In the genomic region with DNA sequence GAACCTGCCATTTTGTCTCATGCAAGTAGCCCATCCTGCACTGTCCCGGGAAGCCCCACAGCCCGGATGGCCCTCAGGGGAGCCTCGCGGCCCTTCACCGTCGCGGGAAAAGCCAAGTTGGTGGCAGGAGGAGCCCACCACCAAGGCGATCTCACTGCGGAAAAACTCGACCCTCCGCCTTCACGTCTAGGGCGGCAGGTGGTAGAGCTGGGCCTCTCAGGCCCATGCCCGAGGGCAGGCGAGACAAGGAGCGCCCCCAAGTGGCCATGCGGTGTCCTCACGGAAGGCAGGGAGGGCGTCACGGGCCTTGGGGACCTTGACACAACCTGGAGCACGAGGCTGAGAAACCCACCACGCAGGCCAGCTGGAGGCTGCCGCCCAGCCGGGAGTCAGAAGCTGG, we compare ENCODE assay signal across 26 cellular contexts. TPM values are rescaled to one million over a fixed set of nuclear protein-coding genes. Genes with fewer than 3 reads are reported as not detected.
DNase-seq lines count a peak whose midpoint lies in the region; ATAC-seq and TF ChIP-seq lines count a peak whose summit lies in the region.
"Had no signal": no experiment of that assay in that cellular context is flagged by ENCODE, and none has a peak within 500 bp of the region (broad histone marks: within the 10 kb centered on the region; RNA-seq: fewer than 3 reads in every experiment).

No MANE protein-coding gene starts in this region.

- DNase-seq in activated CD4-positive, alpha-beta memory T cell treated with anti-CD3 and anti-CD28 coated beads for 36 hours: peak; percentile 15
- no peak for DNase-seq in activated CD4-positive, alpha-beta memory T cell treated with anti-CD3 and anti-CD28 coated beads, Interleukin-2, amount 10 ng/mL, durations not matched to agents 7 days and 5 days
- DNase-seq in OCI-LY7 (ENCODE audit: low spot score) (no peak), nephron progenitor cell (peak; percentile 7), NCI-H2196 (lab: John Stamatoyannopoulos, UW; ENCODE audit: unreplicated experiment) (no peak)
- DNase-seq: activated CD8-positive, alpha-beta memory T cell treated with anti-CD3 and anti-CD28 coated beads, Interleukin-2, amount 50 U/mL, for 48 hours; activated effector memory CD4-positive, alpha-beta T cell treated with Interleukin-2 at 50 U/mL for 16 hours; DMS153; left colon; NCI-H1930; stimulated activated CD4-positive, alpha-beta T cell treated with anti-CD3 and anti-CD28 coated beads, Interleukin-4, amount 100 ng/mL, for 24 hours had no signal

- H3K4me3 Mint-ChIP-seq in activated CD4-positive, alpha-beta memory T cell treated with anti-CD3 and anti-CD28 coated beads for 36 hours: no peak overlapping the region
- H3K4me3 Mint-ChIP-seq in activated CD4-positive, alpha-beta memory T cell treated with anti-CD3 and anti-CD28 coated beads, Interleukin-2, amount 10 ng/mL, durations not matched to agents 7 days and 5 days: no peak overlapping the region
- H3K4me3 Mint-ChIP-seq in nephron progenitor cell: no peak overlapping the region
- H3K4me3 Mint-ChIP-seq: mesothelial cell of epicardium; natural killer cell treated with Interleukin-12 subunit alpha and Interleukin-12 subunit beta and Interleukin-15 and Interleukin-18, amount 100 ng/mL, for 72 hours had no signal

- H3K4me1 Mint-ChIP-seq in activated CD4-positive, alpha-beta memory T cell treated with anti-CD3 and anti-CD28 coated beads for 36 hours (ENCODE audit: low read depth): no peaks in the 10 kb centered on the region
- H3K4me1 Mint-ChIP-seq in activated CD4-positive, alpha-beta memory T cell treated with anti-CD3 and anti-CD28 coated beads, Interleukin-2, amount 10 ng/mL, durations not matched to agents 7 days and 5 days: no peaks in the 10 kb centered on the region
- peaks cover 32% of the 10 kb centered on the region for H3K4me1 Mint-ChIP-seq in nephron progenitor cell

- no peak overlapping the region for H3K4me2 ChIP-seq in OCI-LY7 (ENCODE audit: low read length)
- H3K4me2 ChIP-seq: A549; BLaER1 treated with 17β-estradiol and CSF1 and Interleukin-3, amounts not matched to agents 10 nM and 100 nM had no signal

- no peaks in the 10 kb centered on the region for H3K79me2 ChIP-seq in OCI-LY7 (ENCODE audit: insufficient read depth, low read depth, low read length)

- H4K20me1 ChIP-seq in OCI-LY7 (ENCODE audit: insufficient read depth, low read length): no peaks in the 10 kb centered on the region
- H4K20me1 ChIP-seq: BLaER1 treated with 17β-estradiol and CSF1 and Interleukin-3, amounts not matched to agents 10 nM and 100 nM had no signal

- ATAC-seq in HG02678 (IDR thresholded peaks at IDR 0.05; ENCODE audit: unreplicated experiment): no peak
- no peak for ATAC-seq in HG03469 (IDR thresholded peaks at IDR 0.05; ENCODE audit: unreplicated experiment)
- ATAC-seq: A549, gastroesophageal sphincter, left colon had no signal

- no peaks in the 10 kb centered on the region for H3K9me3 ChIP-seq in OCI-LY7 (ENCODE audit: low read length)
- H3K9me3 ChIP-seq: A549, gastroesophageal sphincter, HAP-1 had no signal

- intact Hi-C loops in activated CD4-positive, alpha-beta memory T cell treated with anti-CD3 and anti-CD28 coated beads for 36 hours (cut with micrococcal nuclease): no loop called here
- intact Hi-C loops in OCI-LY7 (cut with micrococcal nuclease; ENCODE audit: unreplicated experiment): no loop called here

- H3K4me1 ChIP-seq in OCI-LY7 (ENCODE audit: insufficient read depth, low read length, poor library complexity, severe bottlenecking): no peaks in the 10 kb centered on the region
- H3K4me1 ChIP-seq: A549, gastroesophageal sphincter had no signal

- no peaks in the 10 kb centered on the region for H3K36me3 ChIP-seq in OCI-LY7 (ENCODE audit: insufficient read depth, low read length)
- H3K36me3 ChIP-seq: BLaER1 treated with 17β-estradiol and CSF1 and Interleukin-3, amounts not matched to agents 10 nM and 100 nM; cardiac muscle cell; gastroesophageal sphincter; HAP-1 had no signal

- H3K4me3 ChIP-seq in OCI-LY7 (ENCODE audit: low read depth, low read length, poor library complexity, severe bottlenecking): no peak overlapping the region
- H3K4me3 ChIP-seq: A549; BLaER1 treated with 17β-estradiol and CSF1 and Interleukin-3, amounts not matched to agents 10 nM and 100 nM; cardiac muscle cell; gastroesophageal sphincter; HAP-1; skin epidermis had no signal

- no TSS peak for BruUV-seq in OCI-LY7 (replicated peaks; lab: Mats Ljungman, UMichigan)

- H3K9me2 ChIP-seq in OCI-LY7 (ENCODE audit: insufficient read depth, low read length): no peaks in the 10 kb centered on the region

- TF ChIP-seq CTCF in GM12874 (IDR thresholded peaks at IDR 0.05; ENCODE audit: insufficient read depth, low read depth, low read length) (peak; percentile 29; the same call in 1 of the 2 replicates), OCI-LY7 (conservative IDR thresholded peaks at IDR 0.05; ENCODE audit: low read length) (peak; percentile 34), nephron progenitor cell (IDR thresholded peaks at IDR 0.05) (no peak)

- H3K9me3 Mint-ChIP-seq in activated CD4-positive, alpha-beta memory T cell treated with anti-CD3 and anti-CD28 coated beads for 36 hours: no peaks in the 10 kb centered on the region
- H3K9me3 Mint-ChIP-seq in activated CD4-positive, alpha-beta memory T cell treated with anti-CD3 and anti-CD28 coated beads, Interleukin-2, amount 10 ng/mL, durations not matched to agents 7 days and 5 days: no peaks in the 10 kb centered on the region
- H3K9me3 Mint-ChIP-seq in nephron progenitor cell: peaks cover 3% of the 10 kb centered on the region
- H3K9me3 Mint-ChIP-seq: IgD-negative memory B cell; mesothelial cell of epicardium; natural killer cell treated with Interleukin-12 subunit alpha and Interleukin-12 subunit beta and Interleukin-15 and Interleukin-18, amount 100 ng/mL, for 72 hours had no signal

- no peak overlapping the region for H2AFZ ChIP-seq in OCI-LY7 (ENCODE audit: low read length)

- H3K27me3 Mint-ChIP-seq in activated CD4-positive, alpha-beta memory T cell treated with anti-CD3 and anti-CD28 coated beads for 36 hours: no peaks in the 10 kb centered on the region
- peaks cover 2% of the 10 kb centered on the region for H3K27me3 Mint-ChIP-seq in activated CD4-positive, alpha-beta memory T cell treated with anti-CD3 and anti-CD28 coated beads, Interleukin-2, amount 10 ng/mL, durations not matched to agents 7 days and 5 days
- no peaks in the 10 kb centered on the region for H3K27me3 Mint-ChIP-seq in nephron progenitor cell (ENCODE audit: low read depth, poor library complexity)
- H3K27me3 Mint-ChIP-seq: progenitor cell of endocrine pancreas had no signal

- CTCF ChIA-PET in activated CD4-positive, alpha-beta memory T cell treated with anti-CD3 and anti-CD28 coated beads for 36 hours (lab: Charles Lee): no interaction called here
- CTCF ChIA-PET in activated CD4-positive, alpha-beta memory T cell treated with anti-CD3 and anti-CD28 coated beads, Interleukin-2, amount 10 ng/mL, durations not matched to agents 7 days and 5 days (lab: Charles Lee): interaction anchor here (1.0 to 2.1 kb wide), 2 partner anchors 17 to 19 kb away, joined by 3 to 6 read pairs; no protein-coding TSS in a partner anchor
- CTCF ChIA-PET in OCI-LY7 (lab: Charles Lee; ENCODE audit: unreplicated experiment): no interaction called here

- no peaks in the 10 kb centered on the region for H3K36me3 Mint-ChIP-seq in activated CD4-positive, alpha-beta memory T cell treated with anti-CD3 and anti-CD28 coated beads for 36 hours
- no peaks in the 10 kb centered on the region for H3K36me3 Mint-ChIP-seq in activated CD4-positive, alpha-beta memory T cell treated with anti-CD3 and anti-CD28 coated beads, Interleukin-2, amount 10 ng/mL, durations not matched to agents 7 days and 5 days (ENCODE audit: low read depth)
- H3K36me3 Mint-ChIP-seq in nephron progenitor cell (ENCODE audit: low read depth): no peaks in the 10 kb centered on the region
- H3K36me3 Mint-ChIP-seq: IgD-negative memory B cell; mesothelial cell of epicardium; natural killer cell treated with Interleukin-12 subunit alpha and Interleukin-12 subunit beta and Interleukin-15 and Interleukin-18, amount 100 ng/mL, for 72 hours had no signal

- H3K27ac Mint-ChIP-seq in activated CD4-positive, alpha-beta memory T cell treated with anti-CD3 and anti-CD28 coated beads for 36 hours: no peak overlapping the region
- no peak overlapping the region for H3K27ac Mint-ChIP-seq in activated CD4-positive, alpha-beta memory T cell treated with anti-CD3 and anti-CD28 coated beads, Interleukin-2, amount 10 ng/mL, durations not matched to agents 7 days and 5 days
- no peak overlapping the region for H3K27ac Mint-ChIP-seq in nephron progenitor cell
- H3K27ac Mint-ChIP-seq: IgD-negative memory B cell; mesothelial cell of epicardium; natural killer cell treated with Interleukin-12 subunit alpha and Interleukin-12 subunit beta and Interleukin-15 and Interleukin-18, amount 100 ng/mL, for 72 hours; progenitor cell of endocrine pancreas had no signal

- H3K27ac ChIP-seq in OCI-LY7 (ENCODE audit: low read depth, low read length, poor library complexity, severe bottlenecking): no peak overlapping the region
- H3K27ac ChIP-seq: A549; BLaER1 treated with 17β-estradiol and CSF1 and Interleukin-3, amounts not matched to agents 10 nM and 100 nM; cardiac muscle cell; epithelial cell of prostate; gastroesophageal sphincter; HL-60; skin epidermis had no signal

- POLR2A ChIA-PET in activated CD4-positive, alpha-beta memory T cell treated with anti-CD3 and anti-CD28 coated beads for 36 hours (lab: Charles Lee): no interaction called here
- POLR2A ChIA-PET in activated CD4-positive, alpha-beta memory T cell treated with anti-CD3 and anti-CD28 coated beads, Interleukin-2, amount 10 ng/mL, durations not matched to agents 7 days and 5 days (lab: Charles Lee): no interaction called here
- POLR2A ChIA-PET in OCI-LY7 (lab: Charles Lee): no interaction called here

RNA-seq across cellular contexts. Expression of gene SKA1, which starts 34.8 kb away (rescaled TPM):
- total RNA-seq in activated CD4-positive, alpha-beta memory T cell treated with anti-CD3 and anti-CD28 coated beads for 36 hours: 10 to 100 TPM; 44.2 to 46.0 TPM
- 10 to 100 TPM; 44.6 to 45.6 TPM for total RNA-seq in activated CD4-positive, alpha-beta memory T cell treated with anti-CD3 and anti-CD28 coated beads, Interleukin-2, amount 10 ng/mL, durations not matched to agents 7 days and 5 days
- 22.2 and 28.8 TPM in 2 replicates for total RNA-seq in OCI-LY7 (2014; rRNA removed; shearing (Covaris generic))
- 29.2 and 31.1 TPM in 2 replicates for total RNA-seq in OCI-LY7 (2022)

RNA-seq across cellular contexts. Expression of gene CXXC1, which starts 52.6 kb away (rescaled TPM):
- 10 to 100 TPM; 80.8 to 80.9 TPM for total RNA-seq in activated CD4-positive, alpha-beta memory T cell treated with anti-CD3 and anti-CD28 coated beads for 36 hours
- total RNA-seq in activated CD4-positive, alpha-beta memory T cell treated with anti-CD3 and anti-CD28 coated beads, Interleukin-2, amount 10 ng/mL, durations not matched to agents 7 days and 5 days: 100 to 1,000 TPM; 128 to 133 TPM
- 54.4 and 61.7 TPM in 2 replicates for total RNA-seq in OCI-LY7 (2014; rRNA removed; shearing (Covaris generic))
- total RNA-seq in OCI-LY7 (2022): 79.1 and 97.4 TPM in 2 replicates

RNA-seq across cellular contexts. Expression of gene MBD1, which starts 58.8 kb away (rescaled TPM):
- 10 to 100 TPM; 69.4 to 70.5 TPM for total RNA-seq in activated CD4-positive, alpha-beta memory T cell treated with anti-CD3 and anti-CD28 coated beads for 36 hours
- 100 to 1,000 TPM; 103 to 106 TPM for total RNA-seq in activated CD4-positive, alpha-beta memory T cell treated with anti-CD3 and anti-CD28 coated beads, Interleukin-2, amount 10 ng/mL, durations not matched to agents 7 days and 5 days
- total RNA-seq in OCI-LY7 (2014; rRNA removed; shearing (Covaris generic)): 39.8 and 42.2 TPM in 2 replicates
- 44.1 and 47.3 TPM in 2 replicates for total RNA-seq in OCI-LY7 (2022)

Comparison
In these comparisons a context has a peak if more than half of its experiments do, and no peak if none do; other contexts are left out.
1. DNase-seq: peak in activated CD4-positive, alpha-beta memory T cell treated with anti-CD3 and anti-CD28 coated beads for 36 hours (single experiment) and nephron progenitor cell (single experiment); none in activated CD4-positive, alpha-beta memory T cell treated with anti-CD3 and anti-CD28 coated beads, Interleukin-2, amount 10 ng/mL, durations not matched to agents 7 days and 5 days (single experiment), OCI-LY7 (single experiment) and NCI-H2196 (single experiment).